In genomic region chr1:184061396-184062003, GRCh38 we compare ENCODE assay signal across 15 cellular contexts. TPM values are rescaled to one million over a fixed set of nuclear protein-coding genes. Genes with fewer than 3 reads are reported as not detected.
DNase-seq lines count a peak whose midpoint lies in the region; ATAC-seq and TF ChIP-seq lines count a peak whose summit lies in the region.
"Had no signal": no experiment of that assay in that cellular context is flagged by ENCODE, and none has a peak within 500 bp of the region (broad histone marks: within the 10 kb centered on the region; RNA-seq: fewer than 3 reads in every experiment).

No MANE protein-coding gene starts in this region.

- ATAC-seq in left cardiac atrium, result no peak
- ATAC-seq in activated CD8-positive, alpha-beta T cell treated with anti-CD3 and anti-CD28 coated beads for 36 hours, result no peak
- ATAC-seq in GM19397 (IDR thresholded peaks at IDR 0.05; ENCODE audit: unreplicated experiment), result no peak
- ATAC-seq: heart right ventricle, Right ventricle myocardium inferior had no signal

- peaks cover 30% of the 10 kb centered on the region for H3K4me1 Mint-ChIP-seq in activated CD8-positive, alpha-beta T cell treated with anti-CD3 and anti-CD28 coated beads for 36 hours (ENCODE audit: low read depth)

- peak overlapping the region; percentile 16 for H3K27ac ChIP-seq in left ventricle myocardium inferior (replicated peaks)
- H3K27ac ChIP-seq: tibial nerve had no signal

- intact Hi-C loops in left ventricle myocardium inferior (cut with micrococcal nuclease) (no loop called here), left cardiac atrium (cut with DNase I) (no loop called here)
- intact Hi-C loops in activated CD8-positive, alpha-beta T cell treated with anti-CD3 and anti-CD28 coated beads for 36 hours (cut with micrococcal nuclease), result no loop called here

- TF ChIP-seq CTCF in left ventricle myocardium inferior (IDR thresholded peaks at IDR 0.05; ENCODE audit: borderline replicate concordance) (no peak), astrocyte of the spinal cord (IDR thresholded peaks at IDR 0.05; ENCODE audit: low read depth, low read length) (no peak)
- TF ChIP-seq CTCF in activated CD8-positive, alpha-beta T cell treated with anti-CD3 and anti-CD28 coated beads for 36 hours (IDR thresholded peaks at IDR 0.05), result no peak

- in situ Hi-C loops in astrocyte of the spinal cord (cut with HindIII; ENCODE audit: low sequenced_read_pairs), result no loop called here

- no peaks in the 10 kb centered on the region for H3K27me3 ChIP-seq in left ventricle myocardium inferior (ENCODE audit: low read depth)
- H3K27me3 ChIP-seq: heart right ventricle, tibial nerve had no signal

- H3K4me3 ChIP-seq in left ventricle myocardium inferior (no peak overlapping the region), astrocyte of the spinal cord (ENCODE audit: low read depth, low read length) (no peak overlapping the region)
- H3K4me3 ChIP-seq: heart right ventricle, tibial nerve had no signal

- H3K27me3 Mint-ChIP-seq in activated CD8-positive, alpha-beta T cell treated with anti-CD3 and anti-CD28 coated beads for 36 hours, result no peaks in the 10 kb centered on the region
- H3K27me3 Mint-ChIP-seq: activated naive CD8-positive, alpha-beta T cell treated with anti-CD3 and anti-CD28 coated beads for 36 hours had no signal

- H3K9me3 ChIP-seq in left ventricle myocardium inferior (replicated peaks), result no peaks in the 10 kb centered on the region
- H3K9me3 ChIP-seq: tibial nerve had no signal

- H3K4me3 Mint-ChIP-seq in activated CD8-positive, alpha-beta T cell treated with anti-CD3 and anti-CD28 coated beads for 36 hours, result no peak overlapping the region
- H3K4me3 Mint-ChIP-seq: activated naive CD8-positive, alpha-beta T cell treated with anti-CD3 and anti-CD28 coated beads for 36 hours had no signal

- no peak overlapping the region for H3K27ac Mint-ChIP-seq in activated CD8-positive, alpha-beta T cell treated with anti-CD3 and anti-CD28 coated beads for 36 hours
- H3K27ac Mint-ChIP-seq: activated naive CD8-positive, alpha-beta T cell treated with anti-CD3 and anti-CD28 coated beads for 36 hours had no signal

- CTCF ChIA-PET in activated CD8-positive, alpha-beta T cell treated with anti-CD3 and anti-CD28 coated beads for 36 hours (lab: Charles Lee), result no interaction called here

- peaks cover 29% of the 10 kb centered on the region for H3K36me3 ChIP-seq in left ventricle myocardium inferior

- POLR2A ChIA-PET in activated CD8-positive, alpha-beta T cell treated with anti-CD3 and anti-CD28 coated beads for 36 hours (lab: Charles Lee), result no interaction called here

- H3K36me3 Mint-ChIP-seq in activated CD8-positive, alpha-beta T cell treated with anti-CD3 and anti-CD28 coated beads for 36 hours (ENCODE audit: low read depth), result peaks cover 44% of the 10 kb centered on the region

- H3K4me1 ChIP-seq in left ventricle myocardium inferior, result peaks cover 45% of the 10 kb centered on the region

- H3K9me3 Mint-ChIP-seq in activated CD8-positive, alpha-beta T cell treated with anti-CD3 and anti-CD28 coated beads for 36 hours, result no peaks in the 10 kb centered on the region
- H3K9me3 Mint-ChIP-seq: activated naive CD8-positive, alpha-beta T cell treated with anti-CD3 and anti-CD28 coated beads for 36 hours had no signal

- DNase-seq in left ventricle myocardium inferior (no peak), left cardiac atrium (no peak), astrocyte of the spinal cord (ENCODE audit: low read depth, low spot score) (peak; percentile 75), left kidney (ENCODE audit: low read depth, low spot score) (peak; percentile 67), NCI-H2171 (lab: John Stamatoyannopoulos, UW) (no peak)
- no peak for DNase-seq in activated CD8-positive, alpha-beta T cell treated with anti-CD3 and anti-CD28 coated beads for 36 hours
- DNase-seq in stimulated activated CD4-positive, alpha-beta T cell treated with anti-CD3 and anti-CD28 coated beads, Interleukin-1b, Interleukin-23, amount 100 ng/mL, for 48 hours, result no peak
- DNase-seq: activated naive CD8-positive, alpha-beta T cell treated with anti-CD3 and anti-CD28 coated beads for 36 hours; DND-41; heart right ventricle; MV-4-11; small intestine had no signal

RNA-seq across cellular contexts. Expression of gene TSEN15, which starts 10.0 kb away (rescaled TPM):
- total RNA-seq in left ventricle myocardium inferior, result 29.4 TPM
- 10 to 100 TPM; 20.2 to 23.6 TPM for total RNA-seq in left cardiac atrium
- 10 to 100 TPM; 48.2 to 49.1 TPM for total RNA-seq in activated CD8-positive, alpha-beta T cell treated with anti-CD3 and anti-CD28 coated beads for 36 hours

RNA-seq across cellular contexts. Expression of gene COLGALT2, which starts 24.0 kb away (rescaled TPM):
- total RNA-seq in left ventricle myocardium inferior (4.3 TPM), left cardiac atrium (1 to 10 TPM; 3.8 to 4.9 TPM)
- 1 to 10 TPM; 1.3 to 1.4 TPM for total RNA-seq in activated CD8-positive, alpha-beta T cell treated with anti-CD3 and anti-CD28 coated beads for 36 hours

Comparison
In these comparisons a context has a peak if more than half of its experiments do, and no peak if none do; other contexts are left out.
1. DNase-seq: peak in astrocyte of the spinal cord (single experiment) and left kidney (single experiment); none in left ventricle myocardium inferior (single experiment), left cardiac atrium (single experiment), NCI-H2171 (single experiment), activated CD8-positive, alpha-beta T cell treated with anti-CD3 and anti-CD28 coated beads for 36 hours (single experiment) and stimulated activated CD4-positive, alpha-beta T cell treated with anti-CD3 and anti-CD28 coated beads, Interleukin-1b, Interleukin-23, amount 100 ng/mL, for 48 hours (single experiment).